1 cellular context compared by ENCODE assay signal in the genomic region with DNA sequence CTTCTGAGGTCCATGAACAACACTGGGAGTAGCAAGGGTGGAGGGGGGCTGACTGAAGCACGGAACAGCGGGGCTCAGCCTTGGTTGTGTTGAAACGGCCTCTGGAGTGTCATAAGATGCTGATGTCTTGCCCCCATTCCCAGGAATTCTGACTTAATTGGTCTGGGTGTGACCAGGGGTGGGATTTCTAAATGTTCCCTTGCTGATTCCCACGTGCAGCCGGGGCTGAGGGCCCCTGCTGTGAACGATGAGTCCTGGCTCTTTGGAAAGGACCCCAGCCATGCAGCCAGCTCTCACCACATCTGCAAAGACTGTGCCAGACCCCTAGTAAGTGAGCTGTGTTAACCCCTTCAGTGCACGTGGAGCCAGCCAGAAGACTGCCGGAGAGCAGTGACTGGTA.
TF ChIP-seq lines count a peak whose summit lies in the region.

No MANE protein-coding gene starts in this region.

TF ChIP-seq in HepG2, 621 proteins besides CTCF, POLR2A, EP300 and RAD21:
- TF ChIP-seq ZNF652 (CRISPR knock-in tag; IDR thresholded peaks at IDR 0.05; ENCODE audit: borderline replicate concordance, low read depth) (peak; percentile 78), KAT7 (CRISPR knock-in tag; IDR thresholded peaks at IDR 0.05; ENCODE audit: borderline replicate concordance) (no peak), GLI4 (CRISPR knock-in tag; IDR thresholded peaks at IDR 0.05; ENCODE audit: borderline replicate concordance) (no peak), ZNF296 (CRISPR knock-in tag; conservative IDR thresholded peaks at IDR 0.05) (no peak)
- TF ChIP-seq, protein P1, sequence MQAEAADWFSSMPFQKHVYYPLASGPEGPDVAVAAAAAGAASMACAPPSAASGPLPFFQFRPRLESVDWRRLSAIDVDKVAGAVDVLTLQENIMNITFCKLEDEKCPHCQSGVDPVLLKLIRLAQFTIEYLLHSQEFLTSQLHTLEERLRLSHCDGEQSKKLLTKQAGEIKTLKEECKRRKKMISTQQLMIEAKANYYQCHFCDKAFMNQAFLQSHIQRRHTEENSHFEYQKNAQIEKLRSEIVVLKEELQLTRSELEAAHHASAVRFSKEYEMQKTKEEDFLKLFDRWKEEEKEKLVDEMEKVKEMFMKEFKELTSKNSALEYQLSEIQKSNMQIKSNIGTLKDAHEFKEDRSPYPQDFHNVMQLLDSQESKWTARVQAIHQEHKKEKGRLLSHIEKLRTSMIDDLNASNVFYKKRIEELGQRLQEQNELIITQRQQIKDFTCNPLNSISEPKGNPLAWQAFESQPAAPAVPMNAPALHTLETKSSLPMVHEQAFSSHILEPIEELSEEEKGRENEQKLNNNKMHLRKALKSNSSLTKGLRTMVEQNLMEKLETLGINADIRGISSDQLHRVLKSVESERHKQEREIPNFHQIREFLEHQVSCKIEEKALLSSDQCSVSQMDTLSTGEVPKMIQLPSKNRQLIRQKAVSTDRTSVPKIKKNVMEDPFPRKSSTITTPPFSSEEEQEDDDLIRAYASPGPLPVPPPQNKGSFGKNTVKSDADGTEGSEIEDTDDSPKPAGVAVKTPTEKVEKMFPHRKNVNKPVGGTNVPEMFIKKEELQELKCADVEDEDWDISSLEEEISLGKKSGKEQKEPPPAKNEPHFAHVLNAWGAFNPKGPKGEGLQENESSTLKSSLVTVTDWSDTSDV (CRISPR knock-in tag; IDR thresholded peaks at IDR 0.05) = no peak
